ENCODE assay signal across 8 cellular contexts in the genomic region with DNA sequence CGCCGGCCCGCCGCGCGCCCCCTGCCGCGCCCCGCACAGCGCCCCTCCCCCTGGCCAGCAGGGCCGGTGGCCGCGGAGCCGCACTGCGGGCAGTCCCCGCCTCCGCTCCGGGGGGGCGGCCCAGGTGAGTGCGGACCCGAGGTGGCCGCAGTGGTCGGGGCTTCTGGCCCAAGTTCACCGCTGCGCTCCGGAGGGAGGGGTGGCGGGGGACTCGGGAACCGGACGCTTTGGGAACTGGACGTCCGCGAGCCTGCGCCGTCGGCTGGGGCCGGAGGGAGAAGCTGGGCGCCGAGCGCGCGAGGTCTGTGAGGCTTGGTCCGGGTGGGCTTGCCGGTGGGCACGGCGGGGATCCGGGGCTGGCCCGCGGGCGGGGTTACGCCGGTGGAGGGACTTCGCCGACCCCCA. TPM values are rescaled to one million over a fixed set of nuclear protein-coding genes. Genes with fewer than 3 reads are reported as not detected.
A peak's percentile ranks its signal among the peaks of the same experiment; 100 is the strongest.
DNase-seq lines count a peak whose midpoint lies in the region; ATAC-seq and TF ChIP-seq lines count a peak whose summit lies in the region.

No MANE protein-coding gene starts in this region.

- peak overlapping the region; percentile 39 for H3K4me3 ChIP-seq in Caco-2 (ENCODE audit: low read depth, low read length)
- peak overlapping the region; percentile 55 for H3K4me3 ChIP-seq in naive thymus-derived CD4-positive, alpha-beta T cell (ENCODE audit: low read length)

- peak overlapping the region; percentile 76 for H3K27ac ChIP-seq in naive thymus-derived CD4-positive, alpha-beta T cell (ENCODE audit: low read depth, low read length)

- TF ChIP-seq CTCF in Caco-2 (IDR thresholded peaks at IDR 0.05; ENCODE audit: insufficient read depth in 1 of 2, low read depth in 1 of 2, low read length in 1 of 2, severe bottlenecking in 1 of 2, unreplicated experiment in 1 of 2), result no peak

- no peaks in the 10 kb centered on the region for H3K4me1 Mint-ChIP-seq in Caco-2 (ENCODE audit: low read depth, unreplicated experiment)
- H3K4me1 Mint-ChIP-seq in naive thymus-derived CD4-positive, alpha-beta T cell, result peaks cover 14 to 53% (median 44%) of the 10 kb centered on the region in 7 donors

- peaks cover 7% of the 10 kb centered on the region for H3K27me3 ChIP-seq in Caco-2 (replicated peaks; ENCODE audit: control insufficient read depth, insufficient read depth, low read length)
- H3K27me3 ChIP-seq in naive thymus-derived CD4-positive, alpha-beta T cell (ENCODE audit: control insufficient read depth in 2 of 2, insufficient read depth in 2 of 2, low read length in 2 of 2), result no peaks in the 10 kb centered on the region

- no peaks in the 10 kb centered on the region for H3K36me3 Mint-ChIP-seq in Caco-2 (ENCODE audit: insufficient read depth, unreplicated experiment)
- no peaks in the 10 kb centered on the region for H3K36me3 Mint-ChIP-seq in naive thymus-derived CD4-positive, alpha-beta T cell

- H3K9me3 Mint-ChIP-seq in Caco-2 (ENCODE audit: unreplicated experiment), result no peaks in the 10 kb centered on the region
- peaks cover 0 to 1% (median 0%) of the 10 kb centered on the region in 11 donors for H3K9me3 Mint-ChIP-seq in naive thymus-derived CD4-positive, alpha-beta T cell

- peaks cover 39% of the 10 kb centered on the region for H3K27me3 Mint-ChIP-seq in Caco-2 (ENCODE audit: insufficient read depth, unreplicated experiment)
- peaks cover 0 to 39% (median 6%) of the 10 kb centered on the region in 5 donors for H3K27me3 Mint-ChIP-seq in naive thymus-derived CD4-positive, alpha-beta T cell

- peaks cover 12% of the 10 kb centered on the region for H3K4me1 ChIP-seq in Caco-2
- H3K4me1 ChIP-seq in naive thymus-derived CD4-positive, alpha-beta T cell (ENCODE audit: control insufficient read depth in 2 of 2, insufficient read depth in 2 of 2, low read length in 2 of 2), result peaks cover 5 to 16% of the 10 kb centered on the region in 2 donors

- peak in 1 of 2 experiments; percentile 24 for DNase-seq in Caco-2
- DNase-seq in HuH-7.5 (ENCODE audit: low spot score), result peak; percentile 73
- DNase-seq in dermis blood vessel endothelial cell, result peak; percentile 19
- DNase-seq in naive thymus-derived CD4-positive, alpha-beta T cell, result peak in 1 of 9 donors; percentile 20
- DNase-seq in HPDE6-E6E7 (ENCODE audit: extremely low spot score), result no peak
- no peak for DNase-seq in stimulated activated CD4-positive, alpha-beta T cell treated with anti-CD3 and anti-CD28 coated beads, Interleukin-1b, Interleukin-23, amount 100 ng/mL, for 48 hours

- H3K27ac Mint-ChIP-seq in Caco-2 (ENCODE audit: unreplicated experiment), result no peak overlapping the region
- no peak overlapping the region for H3K27ac Mint-ChIP-seq in naive thymus-derived CD4-positive, alpha-beta T cell

- POLR2A ChIA-PET in Caco-2 (lab: Charles Lee), result no interaction called here
- POLR2A ChIA-PET in naive thymus-derived CD4-positive, alpha-beta T cell (lab: Charles Lee), result interaction anchor here (0.6 to 1.6 kb wide), 4 partner anchors 61 to 326 kb away, joined by 3 to 7 read pairs (median 3); no protein-coding TSS in a partner anchor

- H3K36me3 ChIP-seq in Caco-2 (ENCODE audit: control insufficient read depth, insufficient read depth, low read length), result no peaks in the 10 kb centered on the region
- no peaks in the 10 kb centered on the region for H3K36me3 ChIP-seq in naive thymus-derived CD4-positive, alpha-beta T cell (ENCODE audit: control insufficient read depth in 2 of 3, insufficient read depth in 3 of 3, low read length in 3 of 3)

- BruUV-seq in Caco-2 (replicated peaks; lab: Mats Ljungman, UMichigan), result no TSS peak

- ATAC-seq in naive thymus-derived CD4-positive, alpha-beta T cell, result no peak
- ATAC-seq in HG02981 (IDR thresholded peaks at IDR 0.05; ENCODE audit: unreplicated experiment), result no peak
- no peak for ATAC-seq in GM21825 (IDR thresholded peaks at IDR 0.05; ENCODE audit: unreplicated experiment)

- no peak overlapping the region for H3K4me3 Mint-ChIP-seq in Caco-2 (ENCODE audit: unreplicated experiment)
- H3K4me3 Mint-ChIP-seq in naive thymus-derived CD4-positive, alpha-beta T cell, result peak overlapping the region; percentile 59 to 92 (median 82)

- no peaks in the 10 kb centered on the region for H3K9me3 ChIP-seq in Caco-2
- no peaks in the 10 kb centered on the region for H3K9me3 ChIP-seq in naive thymus-derived CD4-positive, alpha-beta T cell (ENCODE audit: control insufficient read depth in 2 of 3, low read length in 3 of 3)

- intact Hi-C loops in Caco-2 (cut with micrococcal nuclease; ENCODE audit: unreplicated experiment), result no loop called here
- intact Hi-C loops in naive thymus-derived CD4-positive, alpha-beta T cell (cut with micrococcal nuclease), result loop anchor here (1.0 to 5.0 kb wide), 11 partner anchors 43 to 914 kb away; partner anchors contain the start of gene ZNF519 (in 1 of the 2)

- CTCF ChIA-PET in Caco-2 (lab: Charles Lee), result no interaction called here
- CTCF ChIA-PET in naive thymus-derived CD4-positive, alpha-beta T cell (lab: Charles Lee), result interaction anchor here (0.7 kb wide), 2 partner anchors 295 to 308 kb away, joined by 3 read pairs; no protein-coding TSS in a partner anchor

RNA-seq across cellular contexts. Expression of gene LDLRAD4, which starts 0.6 kb away (rescaled TPM):
- total RNA-seq in Caco-2 (2022) (1.2 and 1.5 TPM in 2 replicates), dermis blood vessel endothelial cell (15.9 and 20.1 TPM in 2 replicates)
- total RNA-seq in naive thymus-derived CD4-positive, alpha-beta T cell, result 10 to 100 TPM; 33.4 to 84.3 (median 60.1) TPM
- 10 to 100 TPM; 13.0 to 19.5 TPM for polyA plus RNA-seq in naive thymus-derived CD4-positive, alpha-beta T cell

Comparison
In these comparisons a context has a peak if more than half of its experiments do, and no peak if none do; other contexts are left out.
1. DNase-seq: peak in HuH-7.5 (single experiment) and dermis blood vessel endothelial cell (single experiment); none in HPDE6-E6E7 (single experiment) and stimulated activated CD4-positive, alpha-beta T cell treated with anti-CD3 and anti-CD28 coated beads, Interleukin-1b, Interleukin-23, amount 100 ng/mL, for 48 hours (single experiment).